1 cellular context compared by ENCODE assay signal in genomic region chr16:65372171-65372570, GRCh38.
A peak's percentile ranks its signal among the peaks of the same experiment; 100 is the strongest.
TF ChIP-seq lines count a peak whose summit lies in the region.

No MANE protein-coding gene starts in this region.

TF ChIP-seq in HepG2, 621 proteins besides CTCF, POLR2A, EP300 and RAD21:
- TF ChIP-seq FOXP1 (IDR thresholded peaks at IDR 0.05) (no peak), FOXP1 (CRISPR knock-in tag; IDR thresholded peaks at IDR 0.05) (no peak), TFAP4 (IDR thresholded peaks at IDR 0.05; ENCODE audit: borderline replicate concordance, low read depth) (no peak), ATF7 (IDR thresholded peaks at IDR 0.05) (peak; percentile 20; the same call in 1 of the 2 replicates), ATF7 (CRISPR knock-in tag; IDR thresholded peaks at IDR 0.05) (no peak)
